1 cellular context compared by ENCODE assay signal in genomic region chr1:228486596-228487335, GRCh38.
TF ChIP-seq lines count a peak whose summit lies in the region.

No MANE protein-coding gene starts in this region.

TF ChIP-seq in K562, 482 proteins besides CTCF, POLR2A, EP300 and RAD21 (continued from another document and continues in another):
- TF ChIP-seq, protein P1, sequence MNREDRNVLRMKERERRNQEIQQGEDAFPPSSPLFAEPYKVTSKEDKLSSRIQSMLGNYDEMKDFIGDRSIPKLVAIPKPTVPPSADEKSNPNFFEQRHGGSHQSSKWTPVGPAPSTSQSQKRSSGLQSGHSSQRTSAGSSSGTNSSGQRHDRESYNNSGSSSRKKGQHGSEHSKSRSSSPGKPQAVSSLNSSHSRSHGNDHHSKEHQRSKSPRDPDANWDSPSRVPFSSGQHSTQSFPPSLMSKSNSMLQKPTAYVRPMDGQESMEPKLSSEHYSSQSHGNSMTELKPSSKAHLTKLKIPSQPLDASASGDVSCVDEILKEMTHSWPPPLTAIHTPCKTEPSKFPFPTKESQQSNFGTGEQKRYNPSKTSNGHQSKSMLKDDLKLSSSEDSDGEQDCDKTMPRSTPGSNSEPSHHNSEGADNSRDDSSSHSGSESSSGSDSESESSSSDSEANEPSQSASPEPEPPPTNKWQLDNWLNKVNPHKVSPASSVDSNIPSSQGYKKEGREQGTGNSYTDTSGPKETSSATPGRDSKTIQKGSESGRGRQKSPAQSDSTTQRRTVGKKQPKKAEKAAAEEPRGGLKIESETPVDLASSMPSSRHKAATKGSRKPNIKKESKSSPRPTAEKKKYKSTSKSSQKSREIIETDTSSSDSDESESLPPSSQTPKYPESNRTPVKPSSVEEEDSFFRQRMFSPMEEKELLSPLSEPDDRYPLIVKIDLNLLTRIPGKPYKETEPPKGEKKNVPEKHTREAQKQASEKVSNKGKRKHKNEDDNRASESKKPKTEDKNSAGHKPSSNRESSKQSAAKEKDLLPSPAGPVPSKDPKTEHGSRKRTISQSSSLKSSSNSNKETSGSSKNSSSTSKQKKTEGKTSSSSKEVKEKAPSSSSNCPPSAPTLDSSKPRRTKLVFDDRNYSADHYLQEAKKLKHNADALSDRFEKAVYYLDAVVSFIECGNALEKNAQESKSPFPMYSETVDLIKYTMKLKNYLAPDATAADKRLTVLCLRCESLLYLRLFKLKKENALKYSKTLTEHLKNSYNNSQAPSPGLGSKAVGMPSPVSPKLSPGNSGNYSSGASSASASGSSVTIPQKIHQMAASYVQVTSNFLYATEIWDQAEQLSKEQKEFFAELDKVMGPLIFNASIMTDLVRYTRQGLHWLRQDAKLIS (CRISPR knock-in tag; IDR thresholded peaks at IDR 0.05) = 0 out of 2 replicates have a peak, but pooled peaks have one; percentile 90
- TF ChIP-seq POLR2G (IDR thresholded peaks at IDR 0.05; ENCODE audit: low read depth, low read length) (peak; percentile 50), OTX1 (CRISPR knock-in tag; IDR thresholded peaks at IDR 0.05) (0 out of 2 replicates have a peak, but pooled peaks have one; percentile 72), ZNF395 (CRISPR knock-in tag; IDR thresholded peaks at IDR 0.05) (peak; percentile 97), THRB (CRISPR knock-in tag; conservative IDR thresholded peaks at IDR 0.05) (peak; percentile 61), TBL1XR1 (IDR thresholded peaks at IDR 0.05; ENCODE audit: low read length in 2 of 2) (peak; percentile 36 to 66; a peak in 3 of 4 replicates), FOXK1 (CRISPR knock-in tag; IDR thresholded peaks at IDR 0.05; ENCODE audit: borderline replicate concordance) (peak; percentile 96), CEBPG (CRISPR knock-in tag; IDR thresholded peaks at IDR 0.05) (0 out of 2 replicates have a peak, but pooled peaks have one; percentile 4), CEBPG (tag; conservative IDR thresholded peaks at IDR 0.05 in 1 of 2, IDR thresholded peaks at IDR 0.05 in 1 of 2) (no peak), TSC22D4 (tag; IDR thresholded peaks at IDR 0.05) (no peak), PURB (CRISPR knock-in tag; IDR thresholded peaks at IDR 0.05; ENCODE audit: low read depth) (no peak), RNF219 (CRISPR knock-in tag; IDR thresholded peaks at IDR 0.05) (no peak), ZFX (CRISPR knock-in tag; IDR thresholded peaks at IDR 0.05) (peak; percentile 90), RFX1 (IDR thresholded peaks at IDR 0.05) (no peak), NBN (IDR thresholded peaks at IDR 0.05; ENCODE audit: low read depth) (peak; percentile 88), LEF1 (IDR thresholded peaks at IDR 0.05) (peak; percentile 56), POLR2B (IDR thresholded peaks at IDR 0.05; ENCODE audit: low read depth, partially characterized antibody) (no peak), MEIS2 (IDR thresholded peaks at IDR 0.05; ENCODE audit: partially characterized antibody) (peak; percentile 64), NFIC (IDR thresholded peaks at IDR 0.05) (peak; percentile 100), STAT5A (IDR thresholded peaks at IDR 0.05; ENCODE audit: borderline replicate concordance, low read length) (no peak), ARID2 (IDR thresholded peaks at IDR 0.05) (no peak; the same call in 1 of the 2 replicates), RBM25 (IDR thresholded peaks at IDR 0.05; ENCODE audit: low read depth, low read length, severe bottlenecking) (peak; percentile 97), ETV6 (IDR thresholded peaks at IDR 0.05; ENCODE audit: borderline replicate concordance in 1 of 2, low read depth in 2 of 2, low read length in 1 of 2) (no peak; a peak in 1 of 4 replicates), ETV6 (CRISPR knock-in tag; IDR thresholded peaks at IDR 0.05; ENCODE audit: borderline replicate concordance) (peak; percentile 97)
- TF ChIP-seq, protein P2, sequence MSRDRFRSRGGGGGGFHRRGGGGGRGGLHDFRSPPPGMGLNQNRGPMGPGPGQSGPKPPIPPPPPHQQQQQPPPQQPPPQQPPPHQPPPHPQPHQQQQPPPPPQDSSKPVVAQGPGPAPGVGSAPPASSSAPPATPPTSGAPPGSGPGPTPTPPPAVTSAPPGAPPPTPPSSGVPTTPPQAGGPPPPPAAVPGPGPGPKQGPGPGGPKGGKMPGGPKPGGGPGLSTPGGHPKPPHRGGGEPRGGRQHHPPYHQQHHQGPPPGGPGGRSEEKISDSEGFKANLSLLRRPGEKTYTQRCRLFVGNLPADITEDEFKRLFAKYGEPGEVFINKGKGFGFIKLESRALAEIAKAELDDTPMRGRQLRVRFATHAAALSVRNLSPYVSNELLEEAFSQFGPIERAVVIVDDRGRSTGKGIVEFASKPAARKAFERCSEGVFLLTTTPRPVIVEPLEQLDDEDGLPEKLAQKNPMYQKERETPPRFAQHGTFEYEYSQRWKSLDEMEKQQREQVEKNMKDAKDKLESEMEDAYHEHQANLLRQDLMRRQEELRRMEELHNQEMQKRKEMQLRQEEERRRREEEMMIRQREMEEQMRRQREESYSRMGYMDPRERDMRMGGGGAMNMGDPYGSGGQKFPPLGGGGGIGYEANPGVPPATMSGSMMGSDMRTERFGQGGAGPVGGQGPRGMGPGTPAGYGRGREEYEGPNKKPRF (IDR thresholded peaks at IDR 0.05; ENCODE audit: low read depth, low read length) = no peak
- TF ChIP-seq, protein P3, sequence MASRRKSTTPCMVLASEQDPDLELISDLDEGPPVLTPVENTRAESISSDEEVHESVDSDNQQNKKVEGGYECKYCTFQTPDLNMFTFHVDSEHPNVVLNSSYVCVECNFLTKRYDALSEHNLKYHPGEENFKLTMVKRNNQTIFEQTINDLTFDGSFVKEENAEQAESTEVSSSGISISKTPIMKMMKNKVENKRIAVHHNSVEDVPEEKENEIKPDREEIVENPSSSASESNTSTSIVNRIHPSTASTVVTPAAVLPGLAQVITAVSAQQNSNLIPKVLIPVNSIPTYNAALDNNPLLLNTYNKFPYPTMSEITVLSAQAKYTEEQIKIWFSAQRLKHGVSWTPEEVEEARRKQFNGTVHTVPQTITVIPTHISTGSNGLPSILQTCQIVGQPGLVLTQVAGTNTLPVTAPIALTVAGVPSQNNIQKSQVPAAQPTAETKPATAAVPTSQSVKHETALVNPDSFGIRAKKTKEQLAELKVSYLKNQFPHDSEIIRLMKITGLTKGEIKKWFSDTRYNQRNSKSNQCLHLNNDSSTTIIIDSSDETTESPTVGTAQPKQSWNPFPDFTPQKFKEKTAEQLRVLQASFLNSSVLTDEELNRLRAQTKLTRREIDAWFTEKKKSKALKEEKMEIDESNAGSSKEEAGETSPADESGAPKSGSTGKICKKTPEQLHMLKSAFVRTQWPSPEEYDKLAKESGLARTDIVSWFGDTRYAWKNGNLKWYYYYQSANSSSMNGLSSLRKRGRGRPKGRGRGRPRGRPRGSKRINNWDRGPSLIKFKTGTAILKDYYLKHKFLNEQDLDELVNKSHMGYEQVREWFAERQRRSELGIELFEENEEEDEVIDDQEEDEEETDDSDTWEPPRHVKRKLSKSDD (conservative IDR thresholded peaks at IDR 0.05; ENCODE audit: low read length) = 0 out of 2 replicates have a peak, but pooled peaks have one; percentile 11
- TF ChIP-seq, protein P4, sequence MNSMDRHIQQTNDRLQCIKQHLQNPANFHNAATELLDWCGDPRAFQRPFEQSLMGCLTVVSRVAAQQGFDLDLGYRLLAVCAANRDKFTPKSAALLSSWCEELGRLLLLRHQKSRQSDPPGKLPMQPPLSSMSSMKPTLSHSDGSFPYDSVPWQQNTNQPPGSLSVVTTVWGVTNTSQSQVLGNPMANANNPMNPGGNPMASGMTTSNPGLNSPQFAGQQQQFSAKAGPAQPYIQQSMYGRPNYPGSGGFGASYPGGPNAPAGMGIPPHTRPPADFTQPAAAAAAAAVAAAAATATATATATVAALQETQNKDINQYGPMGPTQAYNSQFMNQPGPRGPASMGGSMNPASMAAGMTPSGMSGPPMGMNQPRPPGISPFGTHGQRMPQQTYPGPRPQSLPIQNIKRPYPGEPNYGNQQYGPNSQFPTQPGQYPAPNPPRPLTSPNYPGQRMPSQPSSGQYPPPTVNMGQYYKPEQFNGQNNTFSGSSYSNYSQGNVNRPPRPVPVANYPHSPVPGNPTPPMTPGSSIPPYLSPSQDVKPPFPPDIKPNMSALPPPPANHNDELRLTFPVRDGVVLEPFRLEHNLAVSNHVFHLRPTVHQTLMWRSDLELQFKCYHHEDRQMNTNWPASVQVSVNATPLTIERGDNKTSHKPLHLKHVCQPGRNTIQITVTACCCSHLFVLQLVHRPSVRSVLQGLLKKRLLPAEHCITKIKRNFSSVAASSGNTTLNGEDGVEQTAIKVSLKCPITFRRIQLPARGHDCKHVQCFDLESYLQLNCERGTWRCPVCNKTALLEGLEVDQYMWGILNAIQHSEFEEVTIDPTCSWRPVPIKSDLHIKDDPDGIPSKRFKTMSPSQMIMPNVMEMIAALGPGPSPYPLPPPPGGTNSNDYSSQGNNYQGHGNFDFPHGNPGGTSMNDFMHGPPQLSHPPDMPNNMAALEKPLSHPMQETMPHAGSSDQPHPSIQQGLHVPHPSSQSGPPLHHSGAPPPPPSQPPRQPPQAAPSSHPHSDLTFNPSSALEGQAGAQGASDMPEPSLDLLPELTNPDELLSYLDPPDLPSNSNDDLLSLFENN (IDR thresholded peaks at IDR 0.05; ENCODE audit: low read depth in 2 of 2, low read length in 2 of 2) = no peak
- TF ChIP-seq, protein P5, sequence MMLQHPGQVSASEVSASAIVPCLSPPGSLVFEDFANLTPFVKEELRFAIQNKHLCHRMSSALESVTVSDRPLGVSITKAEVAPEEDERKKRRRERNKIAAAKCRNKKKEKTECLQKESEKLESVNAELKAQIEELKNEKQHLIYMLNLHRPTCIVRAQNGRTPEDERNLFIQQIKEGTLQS (IDR thresholded peaks at IDR 0.05) = peak; percentile 87
- TF ChIP-seq, protein P5 (CRISPR knock-in tag; conservative IDR thresholded peaks at IDR 0.05) = peak; percentile 96
- TF ChIP-seq, protein P6, sequence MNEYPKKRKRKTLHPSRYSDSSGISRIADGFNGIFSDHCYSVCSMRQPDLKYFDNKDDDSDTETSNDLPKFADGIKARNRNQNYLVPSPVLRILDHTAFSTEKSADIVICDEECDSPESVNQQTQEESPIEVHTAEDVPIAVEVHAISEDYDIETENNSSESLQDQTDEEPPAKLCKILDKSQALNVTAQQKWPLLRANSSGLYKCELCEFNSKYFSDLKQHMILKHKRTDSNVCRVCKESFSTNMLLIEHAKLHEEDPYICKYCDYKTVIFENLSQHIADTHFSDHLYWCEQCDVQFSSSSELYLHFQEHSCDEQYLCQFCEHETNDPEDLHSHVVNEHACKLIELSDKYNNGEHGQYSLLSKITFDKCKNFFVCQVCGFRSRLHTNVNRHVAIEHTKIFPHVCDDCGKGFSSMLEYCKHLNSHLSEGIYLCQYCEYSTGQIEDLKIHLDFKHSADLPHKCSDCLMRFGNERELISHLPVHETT (CRISPR knock-in tag; conservative IDR thresholded peaks at IDR 0.05 in 1 of 2, IDR thresholded peaks at IDR 0.05 in 1 of 2) = peak in 1 of 2 experiments; percentile 77; a peak in 1 of 4 replicates
